ENCODE assay signal across 8 cellular contexts in genomic region chr1:155083865-155084721, GRCh38. TPM values are rescaled to one million over a fixed set of nuclear protein-coding genes. Genes with fewer than 3 reads are reported as not detected.
DNase-seq lines count a peak whose midpoint lies in the region; TF ChIP-seq lines count a peak whose summit lies in the region.

No MANE protein-coding gene starts in this region.

- no peaks in the 10 kb centered on the region for H3K9me3 ChIP-seq in H9 (ENCODE audit: control insufficient read depth, low read depth, low read length)

- H3T11ph ChIP-seq in H9 (ENCODE audit: low read length) = no peak overlapping the region

- DNase-seq in NCI-H1436 (lab: John Stamatoyannopoulos, UW) (peak; percentile 40), NCI-H1436 treated with DMSO at 0.1 percent for 48 hours (lab: John Stamatoyannopoulos, UW) (no peak), H9 (no peak), RKO (ENCODE audit: low spot score) (peak; percentile 69), choroid plexus epithelial cell (ENCODE audit: low read depth) (no peak), myocyte (ENCODE audit: low read depth) (peak; percentile 38), hepatic stellate cell (ENCODE audit: low spot score) (no peak), globus pallidus (ENCODE audit: low spot score) (no peak)

- H4K20me1 ChIP-seq in H9 (ENCODE audit: control insufficient read depth, insufficient read depth, insufficient read length) = no peaks in the 10 kb centered on the region

- H4K91ac ChIP-seq in H9 (ENCODE audit: insufficient read length, low read depth, low read length) = no peak overlapping the region

- H3K18ac ChIP-seq in H9 (ENCODE audit: insufficient read length, low read depth, low read length) = no peak overlapping the region

- TF ChIP-seq CTCF in H9 (conservative IDR thresholded peaks at IDR 0.05) (no peak), choroid plexus epithelial cell (conservative IDR thresholded peaks at IDR 0.05; ENCODE audit: low read depth, low read length) (peak; percentile 37)

- no peak overlapping the region for H4K8ac ChIP-seq in H9 (replicated peaks; ENCODE audit: insufficient read length, low read depth, low read length)

- H2BK120ac ChIP-seq in H9 (ENCODE audit: low read depth, low read length, poor library complexity, severe bottlenecking) = no peak overlapping the region

- no peaks in the 10 kb centered on the region for H3K79me1 ChIP-seq in H9 (ENCODE audit: insufficient read depth, low read depth, low read length, poor library complexity, severe bottlenecking)

- peaks cover 28 to 48% of the 10 kb centered on the region in 2 experiments for H3K4me1 Mint-ChIP-seq in H9

- no peak overlapping the region for H3K9ac ChIP-seq in H9 (ENCODE audit: extremely low read depth, insufficient read length, low read length)

- H3K27ac Mint-ChIP-seq in H9 = no peak overlapping the region

- no peak overlapping the region for H3K23ac ChIP-seq in H9 (ENCODE audit: insufficient read length, low read depth, low read length)

- H3K4me3 ChIP-seq in choroid plexus epithelial cell (ENCODE audit: low read depth, low read length) = peak overlapping the region; percentile 46

- no peak overlapping the region for H2BK12ac ChIP-seq in H9 (ENCODE audit: insufficient read length, low read depth, low read length)

- H3K36me3 Mint-ChIP-seq in H9 (ENCODE audit: insufficient read depth in 1 of 3, low read depth in 3 of 3) = 0 out of 7 replicates have a peak, but pooled peaks cover 0 to 4% (median 0%) of the 10 kb centered on the region in 3 experiments

- H3K14ac ChIP-seq in H9 (ENCODE audit: insufficient read depth, low read length) = no peak overlapping the region

- H3K4me2 ChIP-seq in H9 (ENCODE audit: insufficient read depth, insufficient read length, low read length) = peak overlapping the region; percentile 5

- H4K5ac ChIP-seq in H9 (ENCODE audit: insufficient read length, low read depth, low read length) = no peak overlapping the region

- peaks cover 29% of the 10 kb centered on the region for H3K23me2 ChIP-seq in H9 (ENCODE audit: insufficient read length, low read depth, low read length, poor library complexity, severe bottlenecking)

- H3K27me3 Mint-ChIP-seq in H9 (ENCODE audit: low read depth) = peaks cover 62% of the 10 kb centered on the region

- H2BK15ac ChIP-seq in H9 (ENCODE audit: low read depth, low read length) = no peak overlapping the region

- WGBS in H9 (ENCODE audit: extremely low coverage, insufficient read length, low lambda C conversion rate) = no CpG with 5 or more reads among the region's 21 CpGs

- no peak overlapping the region for H3K4ac ChIP-seq in H9 (ENCODE audit: low read depth, low read length)

- H3K27ac ChIP-seq in H9 (ENCODE audit: insufficient read length, low read depth, low read length) = no peak overlapping the region

- no peak overlapping the region for H2AK5ac ChIP-seq in H9 (ENCODE audit: insufficient read length, low read length)

- H2AFZ ChIP-seq in H9 (ENCODE audit: low read length) = no peak overlapping the region

- peaks cover 0 to 6% of the 10 kb centered on the region in 2 experiments; a peak in 3 of 5 replicates for H3K9me3 Mint-ChIP-seq in H9

- peak overlapping the region; percentile 94 to 96 for H3K4me3 Mint-ChIP-seq in H9

- H2BK5ac ChIP-seq in H9 (ENCODE audit: insufficient read length, low read length) = no peak overlapping the region

- no peaks in the 10 kb centered on the region for H3K4me1 ChIP-seq in H9 (ENCODE audit: insufficient read depth, low read length)

- H2BK20ac ChIP-seq in H9 (ENCODE audit: low read depth, low read length, poor library complexity, severe bottlenecking) = no peak overlapping the region

- no peak overlapping the region for H3K56ac ChIP-seq in H9 (ENCODE audit: insufficient read length, low read depth, low read length)

- peaks cover 44% of the 10 kb centered on the region for H3K27me3 ChIP-seq in H9 (ENCODE audit: insufficient read depth, low read length)

- no peaks in the 10 kb centered on the region for H3K79me2 ChIP-seq in H9 (ENCODE audit: insufficient read depth, low read length)

RNA-seq across cellular contexts. Expression of gene EFNA3, which starts 5.5 kb away (rescaled TPM):
- total RNA-seq in H9 (2021) = 3.9 and 4.6 TPM in 2 replicates
- total RNA-seq in myocyte = 0.56 and 0.88 TPM in 2 replicates
- 4.6 TPM for polyA plus RNA-seq in myocyte (2012)

RNA-seq across cellular contexts. Expression of gene EFNA4, which starts 20.6 kb away (rescaled TPM):
- total RNA-seq in H9 (2021) (11.7 and 11.8 TPM in 2 replicates), myocyte (4.9 and 8.3 TPM in 2 replicates)
- 6.4 TPM for polyA plus RNA-seq in myocyte (2012)

RNA-seq across cellular contexts. Expression of gene ADAM15, which starts 33.0 kb away (rescaled TPM):
- 29.6 and 30.6 TPM in 2 replicates for total RNA-seq in H9 (2021)
- total RNA-seq in myocyte = 27.3 and 33.3 TPM in 2 replicates
- 51.7 TPM for polyA plus RNA-seq in myocyte (2012)

RNA-seq across cellular contexts. Expression of gene EFNA1, which starts 43.6 kb away (rescaled TPM):
- total RNA-seq in H9 (2021) (1.4 and 1.9 TPM in 2 replicates), myocyte (0.59 and 1.4 TPM in 2 replicates)
- 4.8 TPM for polyA plus RNA-seq in myocyte (2012)

RNA-seq across cellular contexts. Expression of gene DCST1, which starts 50.5 kb away (rescaled TPM):
- not detected in 2 replicates for total RNA-seq in H9 (2021)
- total RNA-seq in myocyte = not detected in 2 replicates
- polyA plus RNA-seq in myocyte (2012) = 0.03 TPM

Comparison
In these comparisons a context has a peak if more than half of its experiments do, and no peak if none do; other contexts are left out.
1. DNase-seq: peak in NCI-H1436 (single experiment), RKO (single experiment) and myocyte (single experiment); none in NCI-H1436 treated with DMSO at 0.1 percent for 48 hours (single experiment), H9 (single experiment), choroid plexus epithelial cell (single experiment), hepatic stellate cell (single experiment) and globus pallidus (single experiment).